ENCODE assay signal across 8 cellular contexts in genomic region chr11:111429066-111429506, GRCh38. TPM values are rescaled to one million over a fixed set of nuclear protein-coding genes. Genes with fewer than 3 reads are reported as not detected.
DNase-seq lines count a peak whose midpoint lies in the region; ATAC-seq lines count a peak whose summit lies in the region.

No MANE protein-coding gene starts in this region.

- no peaks in the 10 kb centered on the region for H3K36me3 ChIP-seq in CD4-positive, CD25-positive, alpha-beta regulatory T cell (ENCODE audit: control insufficient read depth, insufficient read depth, low read length)

- no peak overlapping the region for H3K4me3 Mint-ChIP-seq in CD4-positive, CD25-positive, alpha-beta regulatory T cell

- peaks cover 18% of the 10 kb centered on the region for H3K27me3 Mint-ChIP-seq in CD4-positive, CD25-positive, alpha-beta regulatory T cell

- no peaks in the 10 kb centered on the region for H3K9me3 Mint-ChIP-seq in CD4-positive, CD25-positive, alpha-beta regulatory T cell

- DNase-seq in CD4-positive, CD25-positive, alpha-beta regulatory T cell: peak in 2 of 3 donors; percentile 21 to 75
- DNase-seq in SKM-1 treated with dmso at 0.1 percent for 144 hours (lab: John Stamatoyannopoulos, UW; ENCODE audit: unreplicated experiment) (peak; percentile 76), astrocyte of the hippocampus (ENCODE audit: low read depth, low spot score) (peak; percentile 20), kidney tubule cell (ENCODE audit: low spot score) (peak; percentile 58)
- peak; percentile 44 for DNase-seq in stimulated activated CD8-positive, alpha-beta memory T cell treated with anti-CD3 and anti-CD28 coated beads, Interleukin-4, amount 100 ng/mL, for 24 hours (ENCODE audit: low read depth)

- peaks cover 0 to 5% (median 0%) of the 10 kb centered on the region in 4 donors for H3K4me1 Mint-ChIP-seq in CD4-positive, CD25-positive, alpha-beta regulatory T cell

- H3K36me3 Mint-ChIP-seq in CD4-positive, CD25-positive, alpha-beta regulatory T cell: no peaks in the 10 kb centered on the region

- H3K27ac Mint-ChIP-seq in CD4-positive, CD25-positive, alpha-beta regulatory T cell: no peak overlapping the region

- no peak overlapping the region for H3K4me3 ChIP-seq in CD4-positive, CD25-positive, alpha-beta regulatory T cell (ENCODE audit: low read depth, low read length)

- no peak for ATAC-seq in CD4-positive, CD25-positive, alpha-beta regulatory T cell (ENCODE audit: low read depth in 2 of 2)
- ATAC-seq in GM19035 (IDR thresholded peaks at IDR 0.05; ENCODE audit: unreplicated experiment) (peak; percentile 72), HG03565 (IDR thresholded peaks at IDR 0.05; ENCODE audit: unreplicated experiment) (peak; percentile 41), HG03097 (IDR thresholded peaks at IDR 0.05; ENCODE audit: low FRiP score, unreplicated experiment) (no peak)

- H3K27me3 ChIP-seq in CD4-positive, CD25-positive, alpha-beta regulatory T cell (ENCODE audit: control insufficient read depth, insufficient read depth, low read length): peaks cover 2% of the 10 kb centered on the region

- no peaks in the 10 kb centered on the region for H3K9me3 ChIP-seq in CD4-positive, CD25-positive, alpha-beta regulatory T cell (ENCODE audit: control insufficient read depth in 2 of 2, low read length in 2 of 2)

- H3K4me1 ChIP-seq in CD4-positive, CD25-positive, alpha-beta regulatory T cell (ENCODE audit: control insufficient read depth, insufficient read depth, low read length, poor library complexity, severe bottlenecking): no peaks in the 10 kb centered on the region

- no peak overlapping the region for H3K27ac ChIP-seq in CD4-positive, CD25-positive, alpha-beta regulatory T cell (ENCODE audit: insufficient read depth, low read length, poor library complexity, severe bottlenecking)

RNA-seq across cellular contexts. Expression of gene POU2AF1, which starts 50.0 kb away (rescaled TPM):
- 4.8 TPM for total RNA-seq in CD4-positive, CD25-positive, alpha-beta regulatory T cell
- 1 to 10 TPM; 1.6 to 3.8 (median 2.2) TPM for polyA plus RNA-seq in CD4-positive, CD25-positive, alpha-beta regulatory T cell

Comparison
In these comparisons a context has a peak if more than half of its experiments do, and no peak if none do; other contexts are left out.
1. ATAC-seq: peak in GM19035 (single experiment) and HG03565 (single experiment); none in CD4-positive, CD25-positive, alpha-beta regulatory T cell (0 of 2) and HG03097 (single experiment).
2. DNase-seq: peak in every context shown above with its lines; median percentile 76 in SKM-1 treated with dmso at 0.1 percent for 144 hours; 58 in kidney tubule cell; 48 in CD4-positive, CD25-positive, alpha-beta regulatory T cell; 44 in stimulated activated CD8-positive, alpha-beta memory T cell treated with anti-CD3 and anti-CD28 coated beads, Interleukin-4, amount 100 ng/mL, for 24 hours; 20 in astrocyte of the hippocampus.